ENCODE assay signal across 9 cellular contexts in the genomic region with DNA sequence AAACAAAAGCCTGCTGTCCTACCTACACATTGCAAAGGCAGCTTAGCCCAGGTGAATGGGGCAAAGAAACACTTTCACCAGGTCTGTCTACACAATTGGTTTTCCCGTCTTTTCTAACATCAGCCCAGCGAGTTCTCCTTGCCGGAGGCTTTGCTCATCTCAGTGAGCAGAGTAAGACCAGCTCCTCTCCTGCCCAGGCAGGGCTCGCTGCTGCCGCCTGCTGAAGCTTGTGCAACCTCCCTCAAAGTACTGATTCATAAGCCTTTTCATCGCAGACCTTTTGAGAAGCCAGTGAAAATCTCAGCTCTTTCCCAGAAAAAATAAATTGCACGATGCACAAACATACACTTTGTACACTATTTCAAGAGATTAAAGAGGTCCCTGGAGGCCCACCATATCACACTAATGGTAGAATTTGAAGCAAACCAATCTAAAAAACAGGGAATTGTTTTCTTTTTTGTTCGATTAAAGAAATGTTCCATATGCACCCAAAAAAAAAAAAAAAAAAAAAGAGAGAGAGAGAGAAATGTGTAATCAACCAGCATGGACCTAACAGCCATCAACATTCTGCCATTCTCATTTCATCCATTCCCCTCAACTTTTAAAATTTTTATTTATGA.
DNase-seq lines count a peak whose midpoint lies in the region; ATAC-seq, FAIRE-seq and TF ChIP-seq lines count a peak whose summit lies in the region.
"Had no signal": no experiment of that assay in that cellular context is flagged by ENCODE, and none has a peak within 500 bp of the region (broad histone marks: within the 10 kb centered on the region; RNA-seq: fewer than 3 reads in every experiment).

No MANE protein-coding gene starts in this region.

- H3K36me3 ChIP-seq in MG63 (no peaks in the 10 kb centered on the region), cardiac muscle cell (no peaks in the 10 kb centered on the region)

- ATAC-seq in A549 (peak; percentile 59 to 88; a peak in 5 of 6 replicates), WTC11 (peak; percentile 99), GM18858 (IDR thresholded peaks at IDR 0.05; ENCODE audit: unreplicated experiment) (no peak), HG02938 (IDR thresholded peaks at IDR 0.05; ENCODE audit: unreplicated experiment) (no peak)

- no peak overlapping the region for H3K27ac Mint-ChIP-seq in WTC11

- no peaks in the 10 kb centered on the region for H3K9me3 Mint-ChIP-seq in WTC11

- FAIRE-seq in A549 (lab: Jason Lieb, UNC) (no peak), GM12892 (lab: Jason Lieb, UNC) (no peak)

- CTCF ChIA-PET in A549 (lab: Yijun Ruan, JAX) (interaction anchor here (0.5 to 1.4 kb wide), 4 partner anchors 10 to 1486 kb away, joined by 3 to 5 read pairs (median 3); no protein-coding TSS in a partner anchor), WTC11 (lab: Charles Lee) (interaction anchor here (0.5 to 1.8 kb wide), 49 partner anchors 9 to 1168 kb away, joined by 3 to 24 read pairs (median 4); partner anchors contain the start of genes ARL14EP and MPPED2)

- H3K4me1 ChIP-seq in A549, result no peaks in the 10 kb centered on the region
- H3K4me1 ChIP-seq in cardiac muscle cell (ENCODE audit: low read depth), result no peaks in the 10 kb centered on the region

- no peaks in the 10 kb centered on the region for H3K36me3 Mint-ChIP-seq in WTC11

- no peaks in the 10 kb centered on the region for H3K9me3 ChIP-seq in A549
- no peaks in the 10 kb centered on the region for H3K9me3 ChIP-seq in MG63
- H3K9me3 ChIP-seq in cardiac muscle cell (ENCODE audit: low read depth), result no peaks in the 10 kb centered on the region

- 35% methylated on average over 8 of the region's 8 CpGs for WGBS in A549 (ENCODE audit: missing lambda C conversion rate)

- H3K4me3 Mint-ChIP-seq in WTC11, result no peak overlapping the region
- H3K4me3 Mint-ChIP-seq: central memory CD8-positive, alpha-beta T cell had no signal

- TF ChIP-seq CTCF in A549 (IDR thresholded peaks at IDR 0.05) (peak; percentile 28; the same call in 2 of the 3 replicates), WTC11 (IDR thresholded peaks at IDR 0.05) (peak; percentile 42; the same call in 1 of the 2 replicates), cardiac muscle cell (IDR thresholded peaks at IDR 0.05; ENCODE audit: low read depth, low read length) (peak; percentile 81)

- H3K4me1 Mint-ChIP-seq in WTC11, result peaks cover 6% of the 10 kb centered on the region
- H3K4me1 Mint-ChIP-seq: central memory CD8-positive, alpha-beta T cell had no signal

- H3K27ac ChIP-seq in A549, result no peak overlapping the region
- H3K27ac ChIP-seq in cardiac muscle cell, result no peak overlapping the region

- no peak for TF ChIP-seq RAD21 in A549 (conservative IDR thresholded peaks at IDR 0.05 in 1 of 2, IDR thresholded peaks at IDR 0.05 in 1 of 2)

- H3K4me3 ChIP-seq in A549 (no peak overlapping the region), MG63 (no peak overlapping the region), cardiac muscle cell (no peak overlapping the region)

- no peak overlapping the region for H3K4me2 ChIP-seq in A549

- TF ChIP-seq EP300 in A549 (IDR thresholded peaks at IDR 0.05), result no peak

- no peaks in the 10 kb centered on the region for H3K27me3 Mint-ChIP-seq in WTC11 (ENCODE audit: low read depth)
- H3K27me3 Mint-ChIP-seq: central memory CD8-positive, alpha-beta T cell had no signal

- TF ChIP-seq POLR2A in A549 (IDR thresholded peaks at IDR 0.05; ENCODE audit: low read length), result no peak
- TF ChIP-seq POLR2A in GM12892 (IDR thresholded peaks at IDR 0.05; ENCODE audit: low read depth, low read length), result no peak

- H3K27me3 ChIP-seq in MG63 (no peaks in the 10 kb centered on the region), cardiac muscle cell (no peaks in the 10 kb centered on the region)

- DNase-seq in A549 (ENCODE audit: low read depth in 1 of 2, low spot score in 1 of 2), result peak; percentile 8 to 42
- peak; percentile 1 for DNase-seq in GM12892 (ENCODE audit: insufficient read length)
- DNase-seq in MG63, result peak; percentile 37
- DNase-seq in WTC11 (ENCODE audit: low spot score), result peak; percentile 83
- peak; percentile 71 to 85 for DNase-seq in cardiac muscle cell (ENCODE audit: low read depth in 1 of 2, low spot score in 1 of 2)
- peak; percentile 69 for DNase-seq in retina

- POLR2A ChIA-PET in A549 (lab: Yijun Ruan, JAX) (no interaction called here), WTC11 (lab: Charles Lee) (interaction anchor here (0.7 to 1.4 kb wide), 2 partner anchors 60 to 329 kb away, joined by 3 to 6 read pairs; no protein-coding TSS in a partner anchor)

TF ChIP-seq in A549, 52 proteins besides CTCF, POLR2A, EP300 and RAD21:
- 0 out of 3 replicates have a peak, but pooled peaks have one; percentile 14 for TF ChIP-seq SMC3 (IDR thresholded peaks at IDR 0.05)
- TF ChIP-seq ESRRA (IDR thresholded peaks at IDR 0.05; ENCODE audit: borderline replicate concordance, low read length), result no peak
- no peak for TF ChIP-seq RFX5 (IDR thresholded peaks at IDR 0.05)
- TF ChIP-seq HOXA7 (CRISPR knock-in tag; IDR thresholded peaks at IDR 0.05), result no peak
- TF ChIP-seq ZC3H11A (IDR thresholded peaks at IDR 0.05), result no peak
- no peak for TF ChIP-seq ZNF302 (CRISPR knock-in tag; IDR thresholded peaks at IDR 0.05)
- no peak for TF ChIP-seq TP53 (CRISPR knock-in tag; IDR thresholded peaks at IDR 0.05)
- no peak for TF ChIP-seq CHD4 (IDR thresholded peaks at IDR 0.05; ENCODE audit: borderline replicate concordance)
- no peak for TF ChIP-seq JUN (IDR thresholded peaks at IDR 0.05)

TF ChIP-seq in WTC11, 78 proteins besides CTCF, POLR2A, EP300 and RAD21 (continues in another document):
- TF ChIP-seq, protein P1, sequence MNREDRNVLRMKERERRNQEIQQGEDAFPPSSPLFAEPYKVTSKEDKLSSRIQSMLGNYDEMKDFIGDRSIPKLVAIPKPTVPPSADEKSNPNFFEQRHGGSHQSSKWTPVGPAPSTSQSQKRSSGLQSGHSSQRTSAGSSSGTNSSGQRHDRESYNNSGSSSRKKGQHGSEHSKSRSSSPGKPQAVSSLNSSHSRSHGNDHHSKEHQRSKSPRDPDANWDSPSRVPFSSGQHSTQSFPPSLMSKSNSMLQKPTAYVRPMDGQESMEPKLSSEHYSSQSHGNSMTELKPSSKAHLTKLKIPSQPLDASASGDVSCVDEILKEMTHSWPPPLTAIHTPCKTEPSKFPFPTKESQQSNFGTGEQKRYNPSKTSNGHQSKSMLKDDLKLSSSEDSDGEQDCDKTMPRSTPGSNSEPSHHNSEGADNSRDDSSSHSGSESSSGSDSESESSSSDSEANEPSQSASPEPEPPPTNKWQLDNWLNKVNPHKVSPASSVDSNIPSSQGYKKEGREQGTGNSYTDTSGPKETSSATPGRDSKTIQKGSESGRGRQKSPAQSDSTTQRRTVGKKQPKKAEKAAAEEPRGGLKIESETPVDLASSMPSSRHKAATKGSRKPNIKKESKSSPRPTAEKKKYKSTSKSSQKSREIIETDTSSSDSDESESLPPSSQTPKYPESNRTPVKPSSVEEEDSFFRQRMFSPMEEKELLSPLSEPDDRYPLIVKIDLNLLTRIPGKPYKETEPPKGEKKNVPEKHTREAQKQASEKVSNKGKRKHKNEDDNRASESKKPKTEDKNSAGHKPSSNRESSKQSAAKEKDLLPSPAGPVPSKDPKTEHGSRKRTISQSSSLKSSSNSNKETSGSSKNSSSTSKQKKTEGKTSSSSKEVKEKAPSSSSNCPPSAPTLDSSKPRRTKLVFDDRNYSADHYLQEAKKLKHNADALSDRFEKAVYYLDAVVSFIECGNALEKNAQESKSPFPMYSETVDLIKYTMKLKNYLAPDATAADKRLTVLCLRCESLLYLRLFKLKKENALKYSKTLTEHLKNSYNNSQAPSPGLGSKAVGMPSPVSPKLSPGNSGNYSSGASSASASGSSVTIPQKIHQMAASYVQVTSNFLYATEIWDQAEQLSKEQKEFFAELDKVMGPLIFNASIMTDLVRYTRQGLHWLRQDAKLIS (CRISPR knock-in tag; IDR thresholded peaks at IDR 0.05; ENCODE audit: borderline replicate concordance), result no peak
- no peak for TF ChIP-seq ETV6 (CRISPR knock-in tag; IDR thresholded peaks at IDR 0.05)
- TF ChIP-seq, protein P2, sequence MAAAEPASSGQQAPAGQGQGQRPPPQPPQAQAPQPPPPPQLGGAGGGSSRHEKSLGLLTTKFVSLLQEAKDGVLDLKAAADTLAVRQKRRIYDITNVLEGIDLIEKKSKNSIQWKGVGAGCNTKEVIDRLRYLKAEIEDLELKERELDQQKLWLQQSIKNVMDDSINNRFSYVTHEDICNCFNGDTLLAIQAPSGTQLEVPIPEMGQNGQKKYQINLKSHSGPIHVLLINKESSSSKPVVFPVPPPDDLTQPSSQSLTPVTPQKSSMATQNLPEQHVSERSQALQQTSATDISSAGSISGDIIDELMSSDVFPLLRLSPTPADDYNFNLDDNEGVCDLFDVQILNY (CRISPR knock-in tag; IDR thresholded peaks at IDR 0.05), result no peak
- no peak for TF ChIP-seq GABPB1 (CRISPR knock-in tag; IDR thresholded peaks at IDR 0.05)
- TF ChIP-seq MXD4 (CRISPR knock-in tag; IDR thresholded peaks at IDR 0.05; ENCODE audit: borderline replicate concordance), result no peak
- TF ChIP-seq, protein P3, sequence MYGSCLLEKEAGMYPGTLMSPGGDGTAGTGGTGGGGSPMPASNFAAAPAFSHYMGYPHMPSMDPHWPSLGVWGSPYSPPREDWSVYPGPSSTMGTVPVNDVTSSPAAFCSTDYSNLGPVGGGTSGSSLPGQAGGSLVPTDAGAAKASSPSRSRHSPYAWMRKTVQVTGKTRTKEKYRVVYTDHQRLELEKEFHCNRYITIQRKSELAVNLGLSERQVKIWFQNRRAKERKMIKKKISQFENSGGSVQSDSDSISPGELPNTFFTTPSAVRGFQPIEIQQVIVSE (CRISPR knock-in tag; IDR thresholded peaks at IDR 0.05; ENCODE audit: borderline replicate concordance), result no peak
- TF ChIP-seq ZNF138 (CRISPR knock-in tag; conservative IDR thresholded peaks at IDR 0.05), result no peak
- TF ChIP-seq ATF1 (CRISPR knock-in tag; IDR thresholded peaks at IDR 0.05), result no peak
- TF ChIP-seq, protein P4, sequence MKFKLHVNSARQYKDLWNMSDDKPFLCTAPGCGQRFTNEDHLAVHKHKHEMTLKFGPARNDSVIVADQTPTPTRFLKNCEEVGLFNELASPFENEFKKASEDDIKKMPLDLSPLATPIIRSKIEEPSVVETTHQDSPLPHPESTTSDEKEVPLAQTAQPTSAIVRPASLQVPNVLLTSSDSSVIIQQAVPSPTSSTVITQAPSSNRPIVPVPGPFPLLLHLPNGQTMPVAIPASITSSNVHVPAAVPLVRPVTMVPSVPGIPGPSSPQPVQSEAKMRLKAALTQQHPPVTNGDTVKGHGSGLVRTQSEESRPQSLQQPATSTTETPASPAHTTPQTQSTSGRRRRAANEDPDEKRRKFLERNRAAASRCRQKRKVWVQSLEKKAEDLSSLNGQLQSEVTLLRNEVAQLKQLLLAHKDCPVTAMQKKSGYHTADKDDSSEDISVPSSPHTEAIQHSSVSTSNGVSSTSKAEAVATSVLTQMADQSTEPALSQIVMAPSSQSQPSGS (CRISPR knock-in tag; IDR thresholded peaks at IDR 0.05; ENCODE audit: borderline replicate concordance, low read depth), result no peak

Comparison
In these comparisons a context has a peak if more than half of its experiments do, and no peak if none do; other contexts are left out.
1. ATAC-seq: peak in A549 (2 of 2) and WTC11 (single experiment); none in GM18858 (single experiment) and HG02938 (single experiment).
2. DNase-seq: peak in every context shown above with its lines; median percentile 83 in WTC11; 78 in cardiac muscle cell; 69 in retina; 37 in MG63; 25 in A549; 1 in GM12892.
3. CTCF ChIP-seq: peak in every context shown above with its lines; median percentile 81 in cardiac muscle cell; 42 in WTC11; 28 in A549.
4. Of the 8 proteins assayed by ChIP-seq in both WTC11 and A549: peak only in WTC11: none; only in A549: none; in both: CTCF; in neither: 7.